2 cellular contexts compared by ENCODE assay signal in genomic region chr9:128148509-128149000, GRCh38.
TF ChIP-seq lines count a peak whose summit lies in the region.

No MANE protein-coding gene starts in this region.

TF ChIP-seq in HepG2, 621 proteins besides CTCF, POLR2A, EP300 and RAD21:
- TF ChIP-seq REXO4 (CRISPR knock-in tag; IDR thresholded peaks at IDR 0.05; ENCODE audit: borderline replicate concordance) (no peak), NCOR1 (IDR thresholded peaks at IDR 0.05; ENCODE audit: borderline replicate concordance, low read length) (no peak), SMAD1 (CRISPR knock-in tag; IDR thresholded peaks at IDR 0.05; ENCODE audit: borderline replicate concordance, low read depth) (no peak), MXD4 (CRISPR knock-in tag; IDR thresholded peaks at IDR 0.05) (no peak), KDM5B (CRISPR knock-in tag; IDR thresholded peaks at IDR 0.05; ENCODE audit: borderline replicate concordance) (peak; percentile 27; the same call in 1 of the 2 replicates)

TF ChIP-seq in SK-N-SH treated with all-trans-retinoic acid at 6 μM for 48 hours, 23 proteins besides CTCF, POLR2A, EP300 and RAD21:
- TF ChIP-seq OSR1 (CRISPR knock-in tag; IDR thresholded peaks at IDR 0.05) (no peak), GLIS3 (CRISPR knock-in tag; IDR thresholded peaks at IDR 0.05) (no peak)
